ENCODE assay signal across 8 cellular contexts in the genomic region with DNA sequence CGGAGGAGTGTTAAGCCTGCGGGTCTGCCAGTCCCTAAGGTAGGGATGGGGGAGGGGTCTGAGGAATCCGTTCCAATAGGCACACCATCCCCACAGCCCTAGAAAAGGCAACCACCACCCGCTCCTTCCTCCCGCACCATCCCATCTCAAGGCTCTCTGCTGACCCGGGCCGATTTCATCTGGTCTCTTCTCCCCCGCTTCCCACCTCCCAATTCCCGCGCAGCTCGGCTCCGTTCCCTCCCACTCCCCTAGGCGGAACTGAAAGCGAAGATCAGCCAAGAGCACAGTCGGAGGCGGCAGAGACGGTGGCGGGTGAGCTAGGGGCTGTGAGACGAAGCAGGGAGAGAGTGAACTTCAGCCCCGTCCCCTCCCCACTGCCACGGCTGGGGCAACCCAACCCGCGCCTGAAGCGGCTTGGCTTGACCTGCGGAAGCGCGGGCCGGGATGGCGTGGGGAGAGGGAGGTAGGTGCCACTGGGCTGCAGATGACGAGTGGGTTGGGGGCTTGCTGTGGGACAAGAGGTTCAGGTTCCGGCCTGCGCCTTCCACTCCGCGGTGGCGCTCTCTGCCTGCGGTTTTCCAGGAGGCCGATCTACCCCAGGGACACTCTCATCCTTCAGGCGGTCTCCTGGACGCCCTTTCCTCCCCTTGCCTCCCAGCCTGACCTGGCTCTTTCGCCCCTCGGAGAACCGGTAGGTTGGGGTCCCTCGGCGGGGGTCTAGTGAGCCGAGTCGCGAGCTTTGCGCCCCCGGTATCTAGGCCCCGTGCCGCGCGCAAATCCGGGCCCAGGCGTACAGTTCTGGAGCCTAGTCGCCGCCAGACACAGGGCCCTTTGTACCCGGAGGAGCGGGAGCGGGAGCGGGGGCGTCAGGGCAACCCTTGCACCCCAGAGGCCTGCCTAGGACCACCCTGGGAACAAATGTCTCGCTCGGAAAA. TPM values are rescaled to one million over a fixed set of nuclear protein-coding genes. Genes with fewer than 3 reads are reported as not detected.
DNase-seq lines count a peak whose midpoint lies in the region; ATAC-seq and TF ChIP-seq lines count a peak whose summit lies in the region.

A gene (plus strand): TSS at position 284 of the 935 bp plus-strand sequence. CDS start 97,591 bp downstream, outside the sequence.

- H3K27me3 ChIP-seq in AG04450 (ENCODE audit: control insufficient read depth, insufficient read depth, low read length), result peaks cover 3% of the 10 kb centered on the region
- H3K27me3 ChIP-seq in left ventricle myocardium inferior (ENCODE audit: low read depth), result peaks cover 29% of the 10 kb centered on the region
- no peaks in the 10 kb centered on the region for H3K27me3 ChIP-seq in tibial artery

- H3K36me3 ChIP-seq in left ventricle myocardium inferior (no peaks in the 10 kb centered on the region), tibial artery (no peaks in the 10 kb centered on the region)

- POLR2A ChIA-PET in AG04450 (lab: Yijun Ruan, JAX), result interaction anchor here (0.6 kb wide), 1 partner anchor 107 kb away, joined by 3 read pairs; no protein-coding TSS in a partner anchor

- H3K9me3 ChIP-seq in AG04450 (ENCODE audit: control insufficient read depth, insufficient read depth, low read length) (no peaks in the 10 kb centered on the region; the same call in 1 of the 2 replicates), left ventricle myocardium inferior (replicated peaks) (no peaks in the 10 kb centered on the region), tibial artery (no peaks in the 10 kb centered on the region)

- peak within 1 kb of the TSS; percentile 77 for H3K4me3 Mint-ChIP-seq in T-helper 2 cell treated with Interferon-gamma antibody and Interleukin-4, amounts not matched to agents 5 μg/mL and 100 μg/mL, for 36 hours

- no peaks in the 10 kb centered on the region for H3K36me3 Mint-ChIP-seq in T-helper 2 cell treated with Interferon-gamma antibody and Interleukin-4, amounts not matched to agents 5 μg/mL and 100 μg/mL, for 36 hours (ENCODE audit: low read depth)

- H3K9me3 Mint-ChIP-seq in T-helper 2 cell treated with Interferon-gamma antibody and Interleukin-4, amounts not matched to agents 5 μg/mL and 100 μg/mL, for 36 hours, result no peaks in the 10 kb centered on the region

- H3K4me1 Mint-ChIP-seq in T-helper 2 cell treated with Interferon-gamma antibody and Interleukin-4, amounts not matched to agents 5 μg/mL and 100 μg/mL, for 36 hours (ENCODE audit: low read depth), result peaks cover 4% of the 10 kb centered on the region

- H3K27ac ChIP-seq in AG04450 (ENCODE audit: low read depth, low read length), result peak within 1 kb of the TSS; percentile 57
- no peak within 1 kb of the TSS for H3K27ac ChIP-seq in left ventricle myocardium inferior (replicated peaks)
- peak within 1 kb of the TSS; percentile 45 to 52 for H3K27ac ChIP-seq in tibial artery

- CTCF ChIA-PET in AG04450 (lab: Charles Lee), result no interaction called here

- H3K27me3 Mint-ChIP-seq in T-helper 2 cell treated with Interferon-gamma antibody and Interleukin-4, amounts not matched to agents 5 μg/mL and 100 μg/mL, for 36 hours (ENCODE audit: low read depth), result peaks cover 28% of the 10 kb centered on the region

- peak within 1 kb of the TSS; percentile 20 for H3K27ac Mint-ChIP-seq in T-helper 2 cell treated with Interferon-gamma antibody and Interleukin-4, amounts not matched to agents 5 μg/mL and 100 μg/mL, for 36 hours

- peak within 1 kb of the TSS; percentile 71 for H3K4me3 ChIP-seq in AG04450 (ENCODE audit: low read depth, low read length)
- H3K4me3 ChIP-seq in left ventricle myocardium inferior, result peak within 1 kb of the TSS; percentile 60
- H3K4me3 ChIP-seq in tibial artery, result peak within 1 kb of the TSS; percentile 52 to 57

- no peak for DNase-seq in AG04450 (ENCODE audit: low read depth, low spot score)
- DNase-seq in T-helper 2 cell treated with Interferon-gamma antibody and Interleukin-4, amounts not matched to agents 5 μg/mL and 100 μg/mL, for 36 hours (ENCODE audit: low spot score), result no peak
- DNase-seq in left ventricle myocardium inferior, result no peak
- DNase-seq in tibial artery, result no peak
- DNase-seq in NCI-H446 (lab: John Stamatoyannopoulos, UW), result no peak
- DNase-seq in AG08396 (ENCODE audit: low spot score), result no peak

- intact Hi-C loops in left ventricle myocardium inferior (cut with micrococcal nuclease) (no loop called here), tibial artery (cut with DNase I; ENCODE audit: low total_unique reads) (no loop called here)

- TF ChIP-seq CTCF in AG04450 (IDR thresholded peaks at IDR 0.05; ENCODE audit: low read depth, low read length) (no peak), left ventricle myocardium inferior (IDR thresholded peaks at IDR 0.05; ENCODE audit: borderline replicate concordance) (no peak), tibial artery (IDR thresholded peaks at IDR 0.05) (no peak)

- H3K4me1 ChIP-seq in left ventricle myocardium inferior, result no peaks in the 10 kb centered on the region
- no peaks in the 10 kb centered on the region for H3K4me1 ChIP-seq in tibial artery

- peak; percentile 69 for ATAC-seq in GM21737 (IDR thresholded peaks at IDR 0.05; ENCODE audit: unreplicated experiment)
- ATAC-seq in HG03280 (IDR thresholded peaks at IDR 0.05; ENCODE audit: unreplicated experiment), result no peak

RNA-seq across cellular contexts. Expression of the gene that starts here (rescaled TPM):
- 25.9 and 28.5 TPM in 2 replicates for polyA plus RNA-seq in AG04450 (2011; rRNA removed)
- polyA minus RNA-seq in AG04450 (2011; rRNA and poly(A)+ RNA removed), result 81.4 and 94.0 TPM in 2 replicates
- 0.16 TPM for total RNA-seq in left ventricle myocardium inferior
